20 cellular contexts compared by ENCODE assay signal in genomic region chr10:79604294-79604693, GRCh38. TPM values are rescaled to one million over a fixed set of nuclear protein-coding genes. Genes with fewer than 3 reads are reported as not detected.
DNase-seq lines count a peak whose midpoint lies in the region; ATAC-seq and TF ChIP-seq lines count a peak whose summit lies in the region.
"Had no signal": no experiment of that assay in that cellular context is flagged by ENCODE, and none has a peak within 500 bp of the region (broad histone marks: within the 10 kb centered on the region; RNA-seq: fewer than 3 reads in every experiment).

No MANE protein-coding gene starts in this region.

- no peak for TF ChIP-seq CTCF in esophagus muscularis mucosa (IDR thresholded peaks at IDR 0.05)

- H3K9me2 ChIP-seq in Karpas-422 (replicated peaks; ENCODE audit: insufficient read depth, low read length) = no peaks in the 10 kb centered on the region

- H3K4me1 ChIP-seq in Karpas-422 (ENCODE audit: low read length) (peaks cover 38% of the 10 kb centered on the region), esophagus muscularis mucosa (no peaks in the 10 kb centered on the region)
- H3K4me1 ChIP-seq: BE2C, Caco-2 had no signal

- H3K9me3 ChIP-seq in Karpas-422 (ENCODE audit: low read length) (no peaks in the 10 kb centered on the region), esophagus muscularis mucosa (peaks cover 0 to 11% (median 4%) of the 10 kb centered on the region in 4 donors)
- H3K9me3 ChIP-seq: BE2C had no signal

- H3K27ac ChIP-seq in Karpas-422 (ENCODE audit: low read length) (no peak overlapping the region), esophagus muscularis mucosa (replicated peaks in 1 of 4) (no peak overlapping the region)
- H3K27ac ChIP-seq: BLaER1 had no signal

- WGBS in esophagus muscularis mucosa = 67% methylated on average over 1 of the region's 1 CpG

- H3K27me3 ChIP-seq in Karpas-422 (ENCODE audit: low read length) (no peaks in the 10 kb centered on the region), esophagus muscularis mucosa (peaks cover 0 to 3% (median 0%) of the 10 kb centered on the region in 4 donors)
- H3K27me3 ChIP-seq: BLaER1 had no signal

- H3K36me3 ChIP-seq in Karpas-422 (ENCODE audit: insufficient read depth, low read length) (no peaks in the 10 kb centered on the region), esophagus muscularis mucosa (no peaks in the 10 kb centered on the region)
- H3K36me3 ChIP-seq: BE2C, BLaER1 had no signal

- intact Hi-C loops in esophagus muscularis mucosa (cut with DNase I) = no loop called here

- no peak for TF ChIP-seq POLR2A in esophagus muscularis mucosa (IDR thresholded peaks at IDR 0.05; ENCODE audit: low read depth)

- TF ChIP-seq EP300 in esophagus muscularis mucosa (IDR thresholded peaks at IDR 0.05) = no peak

- DNase-seq in Karpas-422 (peak; percentile 12), RPMI8226 (peak; percentile 52), esophagus muscularis mucosa (ENCODE audit: extremely low spot score) (peak; percentile 79), NCI-H1436 (lab: John Stamatoyannopoulos, UW) (no peak), NAMALWA (ENCODE audit: low spot score) (no peak)
- no peak for DNase-seq in stimulated activated CD4-positive, alpha-beta T cell treated with anti-CD3 and anti-CD28 coated beads, Interleukin-2, amount 100 ng/mL, for 48 hours
- DNase-seq: 8988T; ACHN; BE2C; C1 segment of cervical spinal cord; Caco-2; Calu3; CD4-positive, alpha-beta memory T cell; CD4-positive, CD25-positive, alpha-beta regulatory T cell; CD8-positive, alpha-beta memory T cell; DMS79 treated with DMSO at 0.1 percent for 48 hours; GF-D8 had no signal

- H3K4me3 ChIP-seq in Karpas-422 (ENCODE audit: low read length) (no peak overlapping the region), esophagus muscularis mucosa (no peak overlapping the region)
- H3K4me3 ChIP-seq: BLaER1 had no signal

- no peaks in the 10 kb centered on the region for H3K79me2 ChIP-seq in Karpas-422 (ENCODE audit: low read length)

- H4K20me1 ChIP-seq in Karpas-422 (ENCODE audit: insufficient read depth, low read depth, low read length) = no peaks in the 10 kb centered on the region
- H4K20me1 ChIP-seq: BLaER1 had no signal

- H3K9ac ChIP-seq in Karpas-422 (ENCODE audit: low read length) = no peak overlapping the region
- H3K9ac ChIP-seq: BLaER1 had no signal

- H2AFZ ChIP-seq in Karpas-422 (ENCODE audit: low read length) = no peak overlapping the region

- no peak overlapping the region for H3K4me2 ChIP-seq in Karpas-422 (ENCODE audit: low read depth, low read length, poor library complexity, severe bottlenecking)
- H3K4me2 ChIP-seq: BLaER1 had no signal

- ATAC-seq in HG02571 (IDR thresholded peaks at IDR 0.05; ENCODE audit: unreplicated experiment) = no peak

RNA-seq across cellular contexts. Expression of gene SFTPA1, which starts 6.4 kb away (rescaled TPM):
- total RNA-seq in Karpas-422 (2014; rRNA removed; shearing (Covaris generic); ENCODE audit: low replicate concordance) = not detected in 2 replicates
- total RNA-seq in esophagus muscularis mucosa = 10 to 100 TPM in 1 of 4 donors, 1 to 10 TPM in 2, not detected in 1; 3.3 to 11.9 (median 7.1) TPM
- total RNA-seq: A673; Caco-2; Calu3; CD4-positive, alpha-beta memory T cell; CD4-positive, CD25-positive, alpha-beta regulatory T cell; CD8-positive, alpha-beta memory T cell had no signal

RNA-seq across cellular contexts. Expression of gene SFTPA2, which starts 44.1 kb away (rescaled TPM):
- total RNA-seq in Karpas-422 (2014; rRNA removed; shearing (Covaris generic); ENCODE audit: low replicate concordance) = not detected in 2 replicates
- 10 to 100 TPM in 1 of 4 donors, 1 to 10 TPM in 2, not detected in 1; 7.5 to 12.9 (median 8.3) TPM for total RNA-seq in esophagus muscularis mucosa
- total RNA-seq: A673; Caco-2; CD4-positive, alpha-beta memory T cell; CD4-positive, CD25-positive, alpha-beta regulatory T cell; CD8-positive, alpha-beta memory T cell had no signal

Comparison
In these comparisons a context has a peak if more than half of its experiments do, and no peak if none do; other contexts are left out.
1. DNase-seq: peak in Karpas-422 (single experiment), RPMI8226 (single experiment) and esophagus muscularis mucosa (single experiment); none in NCI-H1436 (single experiment), stimulated activated CD4-positive, alpha-beta T cell treated with anti-CD3 and anti-CD28 coated beads, Interleukin-2, amount 100 ng/mL, for 48 hours (0 of 2) and NAMALWA (single experiment).